Comparison of ENCODE assay signal across 21 cellular contexts in genomic region chr4:54723786-54724185, GRCh38.
"Had no signal": no experiment of that assay in that cellular context is flagged by ENCODE, and none has a peak within 500 bp of the region (broad histone marks: within the 10 kb centered on the region; RNA-seq: fewer than 3 reads in every experiment).

No MANE protein-coding gene starts in this region.

- ATAC-seq: HepG2, Right ventricle myocardium inferior, T-cell had no signal

- H3K27me3 ChIP-seq: MG63, Peyer's patch, SJCRH30 had no signal

- H3K27ac ChIP-seq: PC-9, Peyer's patch, SJCRH30 had no signal

- H3K36me3 ChIP-seq: MG63, Peyer's patch, SJCRH30 had no signal

- H3K4me1 ChIP-seq: Peyer's patch, SJCRH30 had no signal

- DNase-seq: IMR-90, Karpas-422, KG1, MG63, NCI-H1092, NCI-H1105 treated with DMSO at 0.1 percent for 48 hours, NCI-H1417 treated with DMSO at 0.1 percent for 48 hours, NCI-H187, NCI-H2029 treated with DMSO at 0.1 percent for 48 hours, NCI-H2227 treated with DMSO at 0.1 percent for 48 hours, NCI-H526 treated with DMSO at 0.1 percent for 48 hours, NCI-H774, OCI-M1, PC-9, Peyer's patch, SHP77 treated with DMSO at 0.1 percent for 48 hours, SJCRH30, SW 1271, T-cell had no signal

- H3K4me2 ChIP-seq: PC-9 had no signal

- H3K9me3 ChIP-seq: MG63, Peyer's patch, SJCRH30 had no signal

- H2AFZ ChIP-seq: PC-9 had no signal

- H3K4me3 ChIP-seq: MG63, PC-9, Peyer's patch, SJCRH30 had no signal
